17 cellular contexts compared by ENCODE assay signal in the genomic region with DNA sequence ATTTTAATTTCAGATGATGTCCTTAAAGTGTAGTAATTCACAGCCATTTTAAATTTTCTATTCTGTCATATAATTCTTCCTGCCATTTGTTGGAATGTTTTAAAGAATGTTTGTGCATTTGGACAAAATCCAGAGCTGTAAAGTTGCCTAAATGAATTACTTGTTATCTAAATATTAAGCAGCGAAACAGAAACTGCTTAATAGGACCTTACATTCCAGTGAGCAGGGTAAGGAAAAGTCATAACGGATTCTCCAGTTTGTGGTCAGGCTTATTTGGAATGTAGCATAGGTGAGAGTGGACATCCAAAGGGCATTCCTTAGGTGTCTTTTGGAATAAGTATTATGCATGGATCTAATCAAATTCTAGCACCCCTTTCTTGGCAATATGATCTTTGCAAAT.
DNase-seq lines count a peak whose midpoint lies in the region; ATAC-seq and TF ChIP-seq lines count a peak whose summit lies in the region.
"Had no signal": no experiment of that assay in that cellular context is flagged by ENCODE, and none has a peak within 500 bp of the region (broad histone marks: within the 10 kb centered on the region; RNA-seq: fewer than 3 reads in every experiment).

No MANE protein-coding gene starts in this region.

- no peaks in the 10 kb centered on the region for H3K36me3 ChIP-seq in stomach

- no peak overlapping the region for H3K27ac ChIP-seq in stomach
- H3K27ac ChIP-seq: 22Rv1, A549, C4-2B had no signal

- DNase-seq in LNCaP clone FGC (ENCODE audit: low read depth) (peak; percentile 3), fibroblast of pulmonary artery (ENCODE audit: low read depth) (peak; percentile 3), non-pigmented ciliary epithelial cell (ENCODE audit: low read depth) (peak; percentile 6), stomach (no peak), DMS53 (lab: John Stamatoyannopoulos, UW) (no peak), glomerular visceral epithelial cell (ENCODE audit: extremely low spot score) (no peak)
- DNase-seq: AML-193; Caco-2; CD4-positive, alpha-beta T cell; DMS79; GDM1; H9 had no signal

- no peak for TF ChIP-seq POLR2A in stomach (IDR thresholded peaks at IDR 0.05)

- TF ChIP-seq EP300 in stomach (IDR thresholded peaks at IDR 0.05): no peak

- H3K4me3 ChIP-seq in LNCaP clone FGC (ENCODE audit: low read depth, low read length) (no peak overlapping the region), fibroblast of pulmonary artery (replicated peaks; ENCODE audit: low read depth, low read length) (no peak overlapping the region), stomach (no peak overlapping the region)
- H3K4me3 ChIP-seq: A549 had no signal

- 14 to 30% (median 19%) methylated on average over 2 of the region's 2 CpGs for WGBS in stomach, 5 donors

- no peaks in the 10 kb centered on the region for H3K9me3 ChIP-seq in stomach
- H3K9me3 ChIP-seq: Caco-2 had no signal

- intact Hi-C loops in stomach (cut with DNase I; ENCODE audit: low total_unique reads): no loop called here

- H3K4me1 ChIP-seq in stomach: no peaks in the 10 kb centered on the region
- H3K4me1 ChIP-seq: A549, Caco-2 had no signal

- ATAC-seq in SK-N-SH treated with all-trans-retinoic acid at 6 μM for 48 hours (peak; percentile 73), GM18909 (IDR thresholded peaks at IDR 0.05; ENCODE audit: poor library complexity, unreplicated experiment) (no peak)
- ATAC-seq: A549 had no signal

- TF ChIP-seq CTCF in LNCaP clone FGC (IDR thresholded peaks at IDR 0.05; ENCODE audit: control insufficient read depth, extremely low read depth, insufficient read depth) (no peak), fibroblast of pulmonary artery (IDR thresholded peaks at IDR 0.05; ENCODE audit: low read length, missing control alignments) (no peak), stomach (IDR thresholded peaks at IDR 0.05) (no peak)

- no peaks in the 10 kb centered on the region for H3K27me3 ChIP-seq in stomach

TF ChIP-seq in SK-N-SH treated with all-trans-retinoic acid at 6 μM for 48 hours, 23 proteins besides CTCF, POLR2A, EP300 and RAD21:
- 0 out of 2 replicates have a peak, but pooled peaks have one; percentile 26 for TF ChIP-seq TOX (CRISPR knock-in tag; IDR thresholded peaks at IDR 0.05; ENCODE audit: borderline replicate concordance)
- no peak for TF ChIP-seq CSRNP3 (CRISPR knock-in tag; IDR thresholded peaks at IDR 0.05)
- no peak for TF ChIP-seq CSDC2 (CRISPR knock-in tag; IDR thresholded peaks at IDR 0.05)
- TF ChIP-seq BACH2 (CRISPR knock-in tag; IDR thresholded peaks at IDR 0.05; ENCODE audit: borderline replicate concordance): no peak
- TF ChIP-seq ZNF8 (CRISPR knock-in tag; IDR thresholded peaks at IDR 0.05): no peak

Comparison
In these comparisons a context has a peak if more than half of its experiments do, and no peak if none do; other contexts are left out.
1. DNase-seq: peak in LNCaP clone FGC (single experiment), fibroblast of pulmonary artery (single experiment) and non-pigmented ciliary epithelial cell (single experiment); none in stomach (single experiment), DMS53 (single experiment) and glomerular visceral epithelial cell (single experiment).